11 cellular contexts compared by ENCODE assay signal in genomic region chr6:137832110-137832509, GRCh38. TPM values are rescaled to one million over a fixed set of nuclear protein-coding genes. Genes with fewer than 3 reads are reported as not detected.
DNase-seq lines count a peak whose midpoint lies in the region; ATAC-seq and TF ChIP-seq lines count a peak whose summit lies in the region.
"Had no signal": no experiment of that assay in that cellular context is flagged by ENCODE, and none has a peak within 500 bp of the region (broad histone marks: within the 10 kb centered on the region; RNA-seq: fewer than 3 reads in every experiment).

No MANE protein-coding gene starts in this region.

- peaks cover 30% of the 10 kb centered on the region for H3F3A ChIP-seq in GM23248 (ENCODE audit: insufficient read depth)

- H3K36me3 ChIP-seq in GM23248 (ENCODE audit: low read depth) (no peaks in the 10 kb centered on the region), skeletal muscle satellite cell (ENCODE audit: insufficient read depth, low read length) (no peaks in the 10 kb centered on the region), right lobe of liver (no peaks in the 10 kb centered on the region)
- H3K36me3 ChIP-seq: cardiac muscle cell, heart left ventricle had no signal

- TF ChIP-seq CTCF in cardiac fibroblast (IDR thresholded peaks at IDR 0.05; ENCODE audit: low read depth, low read length) (no peak), right lobe of liver (IDR thresholded peaks at IDR 0.05) (no peak)

- H3K27me3 ChIP-seq in GM23248 (replicated peaks; ENCODE audit: insufficient read depth), result no peaks in the 10 kb centered on the region
- H3K27me3 ChIP-seq in skeletal muscle satellite cell (ENCODE audit: control insufficient read depth, insufficient read depth, low read length), result no peaks in the 10 kb centered on the region
- H3K27me3 ChIP-seq in right lobe of liver, result no peaks in the 10 kb centered on the region
- H3K27me3 ChIP-seq: cardiac muscle cell, heart left ventricle had no signal

- no peak for ATAC-seq in right lobe of liver
- ATAC-seq: heart left ventricle had no signal

- H4K20me1 ChIP-seq in GM23248 (ENCODE audit: insufficient read depth), result no peaks in the 10 kb centered on the region

- H3K79me2 ChIP-seq in GM23248 (ENCODE audit: insufficient read depth), result no peaks in the 10 kb centered on the region

- H3K9me3 ChIP-seq in GM23248 (ENCODE audit: low read depth) (no peaks in the 10 kb centered on the region), skeletal muscle satellite cell (replicated peaks; ENCODE audit: low read length) (no peaks in the 10 kb centered on the region), right lobe of liver (no peaks in the 10 kb centered on the region)
- H3K9me3 ChIP-seq: heart left ventricle had no signal

- H3K27ac ChIP-seq in GM23248 (no peak overlapping the region), right lobe of liver (no peak overlapping the region)
- H3K27ac ChIP-seq: cardiac muscle cell, heart left ventricle had no signal

- TF ChIP-seq POLR2A in right lobe of liver (IDR thresholded peaks at IDR 0.05), result no peak

- in situ Hi-C loops in GM23248 (cut with MboI), result no loop called here

- H3K9me2 ChIP-seq in GM23248 (ENCODE audit: insufficient read depth), result no peaks in the 10 kb centered on the region

- H3K4me1 ChIP-seq in GM23248 (ENCODE audit: insufficient read depth), result peaks cover 35% of the 10 kb centered on the region
- H3K4me1 ChIP-seq in skeletal muscle satellite cell (ENCODE audit: control insufficient read depth, insufficient read depth, low read length), result peaks cover 35% of the 10 kb centered on the region
- no peaks in the 10 kb centered on the region for H3K4me1 ChIP-seq in right lobe of liver

- H3K4me2 ChIP-seq in GM23248 (ENCODE audit: unreplicated experiment) (peak overlapping the region; percentile 72), skeletal muscle satellite cell (ENCODE audit: low read length) (peak overlapping the region; percentile 44)

- H3K4me3 ChIP-seq in GM23248, result no peak overlapping the region
- H3K4me3 ChIP-seq in cardiac fibroblast (replicated peaks in 1 of 2; ENCODE audit: low read depth in 2 of 2, low read length in 2 of 2), result no peak overlapping the region
- H3K4me3 ChIP-seq in skeletal muscle satellite cell (ENCODE audit: low read length), result no peak overlapping the region
- no peak overlapping the region for H3K4me3 ChIP-seq in right lobe of liver
- H3K4me3 ChIP-seq: cardiac muscle cell, heart left ventricle had no signal

- H3K9ac ChIP-seq in GM23248 (no peak overlapping the region), skeletal muscle satellite cell (ENCODE audit: low read depth, low read length) (peak overlapping the region; percentile 16)

- peak; percentile 85 for DNase-seq in GM23248
- peak; percentile 70 for DNase-seq in OCI-M1 (lab: John Stamatoyannopoulos, UW)
- DNase-seq in cardiac fibroblast (ENCODE audit: low read depth in 2 of 2), result peak; percentile 56 to 95
- no peak for DNase-seq in right lobe of liver
- no peak for DNase-seq in HT-29 (ENCODE audit: low spot score)
- DNase-seq in inferior parietal cortex (ENCODE audit: extremely low spot score), result no peak
- DNase-seq: activated CD4-positive, alpha-beta memory T cell treated with anti-CD3 and anti-CD28 coated beads, Interleukin-2, amount 10 ng/mL, durations not matched to agents 7 days and 5 days; heart left ventricle; NCI-H1694 had no signal

- intact Hi-C loops in right lobe of liver (cut with DNase I), result no loop called here

- WGBS in GM23248 (ENCODE audit: low coverage in 1 of 2, low lambda C conversion rate in 2 of 2, missing lambda C conversion rate in 2 of 2), 2 experiments, result 25% methylated on average over 3 of the region's 3 CpGs
- 65% methylated on average over 3 of the region's 3 CpGs for WGBS in right lobe of liver (ENCODE audit: insufficient coverage, low coverage, low lambda C conversion rate, missing lambda C conversion rate)

- no peak overlapping the region for H2AFZ ChIP-seq in GM23248

RNA-seq across cellular contexts. Expression of gene TNFAIP3, which starts 34.9 kb away (rescaled TPM):
- total RNA-seq in GM23248 (2014; rRNA removed; shearing (Covaris generic)), result 2.1 and 2.7 TPM in 2 replicates
- polyA plus RNA-seq in GM23248 (2016; fragmentation: Nextera tagmentation; extraction: Ambion mirVana), result 6.3 and 7.4 TPM in 2 replicates
- 15.5 and 22.7 TPM in 2 replicates for total RNA-seq in skeletal muscle satellite cell (2012; rRNA removed)
- total RNA-seq in right lobe of liver, result 10 to 100 TPM in 5 of 6 experiments, 1 to 10 TPM in 1; 8.3 to 38.1 (median 13.6) TPM
- total RNA-seq in HT-29 (2014; rRNA removed; shearing (Covaris generic)), result 1.2 and 1.7 TPM in 2 replicates

Comparison
In these comparisons a context has a peak if more than half of its experiments do, and no peak if none do; other contexts are left out.
1. DNase-seq: peak in GM23248 (single experiment), OCI-M1 (single experiment) and cardiac fibroblast (2 of 2); none in right lobe of liver (0 of 3), HT-29 (single experiment) and inferior parietal cortex (single experiment).